Comparison of ENCODE assay signal across 21 cellular contexts in the genomic region with DNA sequence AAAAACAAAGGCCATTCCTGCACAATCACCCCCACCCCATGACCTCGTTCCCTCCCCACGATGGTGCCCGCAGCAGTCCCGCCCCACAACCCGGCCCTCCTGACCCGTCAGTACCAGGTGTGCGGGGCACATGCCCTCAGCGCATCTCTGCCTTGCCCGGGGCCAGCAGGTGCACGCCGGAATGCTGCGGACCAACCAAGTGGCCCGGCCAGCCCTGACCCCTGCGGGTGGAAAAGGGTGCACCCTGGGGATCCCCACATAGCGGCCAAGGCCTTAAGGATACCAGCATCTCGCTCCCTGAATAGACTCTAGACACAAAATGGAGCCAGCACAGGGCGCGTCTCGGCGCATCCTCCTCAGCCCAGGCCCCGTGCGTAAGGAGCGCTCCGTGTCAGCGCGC. TPM values are rescaled to one million over a fixed set of nuclear protein-coding genes. Genes with fewer than 3 reads are reported as not detected.
"Had no signal": no experiment of that assay in that cellular context is flagged by ENCODE, and none has a peak within 500 bp of the region (broad histone marks: within the 10 kb centered on the region; RNA-seq: fewer than 3 reads in every experiment).

No MANE protein-coding gene starts in this region.

- H3K4me3 Mint-ChIP-seq: activated CD4-positive, alpha-beta T cell treated with anti-CD3 and anti-CD28 coated beads for 36 hours; memory B cell; stimulated activated memory B cell treated with anti-CD40 and anti-IgM and Interleukin-4, amounts not matched to agents 10 μg/mL and 1 μg/mL and 100 μg/mL, for 72 hours had no signal

- DNase-seq: activated CD4-positive, alpha-beta T cell treated with anti-CD3 and anti-CD28 coated beads for 36 hours; activated CD8-positive, alpha-beta memory T cell treated with anti-CD3 and anti-CD28 coated beads, Interleukin-2, amount 50 U/mL, for 48 hours; cerebellar nuclear complex; effector CD8-positive, alpha-beta T cell; esophagus squamous epithelium; kidney; left ventricle myocardium inferior; mucosa of descending colon; naive thymus-derived CD4-positive, alpha-beta T cell; retina; stimulated activated CD4-positive, alpha-beta T cell treated with anti-CD3 and anti-CD28 coated beads, Interleukin-2, amount 100 ng/mL, for 48 hours; SW 1271; transverse colon had no signal

- H3K9me3 ChIP-seq: ascending aorta, breast epithelium, esophagus squamous epithelium, left ventricle myocardium inferior, mucosa of descending colon, SJSA1, transverse colon had no signal

- H3K9me3 Mint-ChIP-seq: memory B cell; naive thymus-derived CD4-positive, alpha-beta T cell; stimulated activated memory B cell treated with anti-CD40 and anti-IgM and Interleukin-4, amounts not matched to agents 10 μg/mL and 1 μg/mL and 100 μg/mL, for 72 hours had no signal

- H3K36me3 ChIP-seq: breast epithelium, transverse colon had no signal

- H3K27ac Mint-ChIP-seq: memory B cell; stimulated activated memory B cell treated with anti-CD40 and anti-IgM and Interleukin-4, amounts not matched to agents 10 μg/mL and 1 μg/mL and 100 μg/mL, for 72 hours had no signal

- H3K27ac ChIP-seq: ascending aorta, breast epithelium, esophagus squamous epithelium, hepatocyte, left ventricle myocardium inferior, SJSA1, transverse colon had no signal

- H3K27me3 ChIP-seq: ascending aorta, breast epithelium, esophagus squamous epithelium, hepatocyte, SJSA1, transverse colon had no signal

- H3K4me3 ChIP-seq: ascending aorta, breast epithelium, esophagus squamous epithelium, hepatocyte, left ventricle myocardium inferior, mucosa of descending colon, SJSA1, transverse colon had no signal

- H3K27me3 Mint-ChIP-seq: activated CD4-positive, alpha-beta T cell treated with anti-CD3 and anti-CD28 coated beads for 36 hours; memory B cell; naive thymus-derived CD4-positive, alpha-beta T cell; stimulated activated memory B cell treated with anti-CD40 and anti-IgM and Interleukin-4, amounts not matched to agents 10 μg/mL and 1 μg/mL and 100 μg/mL, for 72 hours had no signal

- ATAC-seq: activated CD4-positive, alpha-beta T cell treated with anti-CD3 and anti-CD28 coated beads for 36 hours; mucosa of descending colon; naive thymus-derived CD4-positive, alpha-beta T cell; stimulated activated memory B cell treated with anti-CD40 and anti-IgM and Interleukin-4, amounts not matched to agents 10 μg/mL and 1 μg/mL and 100 μg/mL, for 72 hours had no signal

RNA-seq across cellular contexts. Expression of a gene that starts 40.3 kb away (rescaled TPM):
- total RNA-seq: activated CD4-positive, alpha-beta T cell treated with anti-CD3 and anti-CD28 coated beads for 36 hours; endothelial cell of umbilical vein; glomerular endothelial cell; left ventricle myocardium inferior; naive thymus-derived CD4-positive, alpha-beta T cell had no signal
- polyA plus RNA-seq: endothelial cell of umbilical vein; naive thymus-derived CD4-positive, alpha-beta T cell had no signal
